1 cellular context compared by ENCODE assay signal in genomic region chr19:33406521-33407139, GRCh38.
A peak's percentile ranks its signal among the peaks of the same experiment; 100 is the strongest.
TF ChIP-seq lines count a peak whose summit lies in the region.

No MANE protein-coding gene starts in this region.

TF ChIP-seq in HepG2, 621 proteins besides CTCF, POLR2A, EP300 and RAD21 (continued from another document and continues in another):
- TF ChIP-seq ZNF407 (CRISPR knock-in tag; IDR thresholded peaks at IDR 0.05; ENCODE audit: not compliant biosample characterization) (peak; percentile 35), FOXP4 (CRISPR knock-in tag; IDR thresholded peaks at IDR 0.05) (no peak), ZBTB40 (IDR thresholded peaks at IDR 0.05) (no peak), ZBTB40 (CRISPR knock-in tag; IDR thresholded peaks at IDR 0.05) (no peak), IRF1 (CRISPR knock-in tag; IDR thresholded peaks at IDR 0.05; ENCODE audit: low read depth) (no peak), FOXO1 (CRISPR knock-in tag; IDR thresholded peaks at IDR 0.05) (peak; percentile 46; the same call in 1 of the 2 replicates), SMARCC2 (IDR thresholded peaks at IDR 0.05) (no peak), ZBTB25 (CRISPR knock-in tag; IDR thresholded peaks at IDR 0.05) (peak; percentile 50; the same call in 1 of the 2 replicates), ZNF205 (CRISPR knock-in tag; IDR thresholded peaks at IDR 0.05) (0 out of 2 replicates have a peak, but pooled peaks have one; percentile 39), ZNF230 (CRISPR knock-in tag; IDR thresholded peaks at IDR 0.05) (no peak), ZNF580 (CRISPR knock-in tag; IDR thresholded peaks at IDR 0.05; ENCODE audit: borderline replicate concordance, low read depth) (peak; percentile 72; the same call in 1 of the 2 replicates), CC2D1A (CRISPR knock-in tag; IDR thresholded peaks at IDR 0.05) (no peak), NCOR1 (IDR thresholded peaks at IDR 0.05; ENCODE audit: borderline replicate concordance, low read length) (no peak), ZBTB26 (CRISPR knock-in tag; IDR thresholded peaks at IDR 0.05; ENCODE audit: borderline replicate concordance) (peak; percentile 46; the same call in 1 of the 2 replicates), LCORL (IDR thresholded peaks at IDR 0.05) (no peak), LCORL (CRISPR knock-in tag; IDR thresholded peaks at IDR 0.05) (peak; percentile 73; the same call in 1 of the 2 replicates), ZNF543 (CRISPR knock-in tag; IDR thresholded peaks at IDR 0.05) (0 out of 2 replicates have a peak, but pooled peaks have one; percentile 34), CEBPB (IDR thresholded peaks at IDR 0.05; ENCODE audit: borderline replicate concordance, low read depth, low read length) (no peak; the same call in 1 of the 2 replicates), AFF4 (CRISPR knock-in tag; IDR thresholded peaks at IDR 0.05) (no peak), ZNF180 (CRISPR knock-in tag; IDR thresholded peaks at IDR 0.05; ENCODE audit: borderline replicate concordance, low read depth) (no peak)
